Comparison of ENCODE assay signal across 8 cellular contexts in genomic region chr2:64653174-64654062, GRCh38. TPM values are rescaled to one million over a fixed set of nuclear protein-coding genes. Genes with fewer than 3 reads are reported as not detected.
A peak's percentile ranks its signal among the peaks of the same experiment; 100 is the strongest.
DNase-seq lines count a peak whose midpoint lies in the region; ATAC-seq, FAIRE-seq and TF ChIP-seq lines count a peak whose summit lies in the region.

SERTAD2 (minus strand) TSS chr2:64653913; CDS start chr2:64636871, 17,042 bp downstream.

- no peaks in the 10 kb centered on the region; the same call in 1 of the 2 replicates for H4K20me1 ChIP-seq in KMS-11 (ENCODE audit: insufficient read depth)

- no peak for FAIRE-seq in RCC 7860 (lab: Jason Lieb, UNC)

- H3K27ac Mint-ChIP-seq in activated T-cell treated with anti-CD3 and anti-CD28 coated beads, Interleukin-2, amount 50 U/mL, for 72 hours = peak within 1 kb of the TSS; percentile 65
- H3K27ac Mint-ChIP-seq in naive thymus-derived CD8-positive, alpha-beta T cell = peak within 1 kb of the TSS; percentile 82 to 98 (median 94)

- no peaks in the 10 kb centered on the region for H3K36me3 ChIP-seq in KMS-11 (ENCODE audit: insufficient read depth)

- ATAC-seq in GM21619 (IDR thresholded peaks at IDR 0.05; ENCODE audit: unreplicated experiment) = peak; percentile 51
- peak; percentile 86 for ATAC-seq in activated T-cell treated with anti-CD3 and anti-CD28 coated beads, Interleukin-2, amount 50 U/mL, for 72 hours (replicated peaks in 1 of 2)
- peak; percentile 86 to 87 for ATAC-seq in naive thymus-derived CD8-positive, alpha-beta T cell
- ATAC-seq in stimulated activated naive CD8-positive, alpha-beta T cell treated with anti-CD3 and anti-CD28 coated beads, Interleukin-15, Interleukin-2, amounts not matched to agents 100 U/mL and 50 U/mL, for 24 hours = peak; percentile 73

- peaks cover 63% of the 10 kb centered on the region for H3K4me1 ChIP-seq in KMS-11 (ENCODE audit: low read depth, poor library complexity, severe bottlenecking)

- H3K27me3 Mint-ChIP-seq in activated T-cell treated with anti-CD3 and anti-CD28 coated beads, Interleukin-2, amount 50 U/mL, for 72 hours (ENCODE audit: low read depth) = no peaks in the 10 kb centered on the region
- H3K27me3 Mint-ChIP-seq in naive thymus-derived CD8-positive, alpha-beta T cell = no peaks in the 10 kb centered on the region

- peaks cover 0 to 1% of the 10 kb centered on the region in 2 donors for H3K36me3 Mint-ChIP-seq in activated T-cell treated with anti-CD3 and anti-CD28 coated beads, Interleukin-2, amount 50 U/mL, for 72 hours (ENCODE audit: insufficient read depth in 2 of 2)
- H3K36me3 Mint-ChIP-seq in naive thymus-derived CD8-positive, alpha-beta T cell = peaks cover 0 to 4% (median 0%) of the 10 kb centered on the region in 3 donors

- DNase-seq in DMS153 (lab: John Stamatoyannopoulos, UW) (peak; percentile 87), RCC 7860 (ENCODE audit: low spot score) (peak; percentile 72), fibroblast of gingiva (ENCODE audit: low read depth) (peak; percentile 88)
- peak; percentile 88 to 93 for DNase-seq in activated T-cell treated with anti-CD3 and anti-CD28 coated beads, Interleukin-2, amount 50 U/mL, for 72 hours
- peak; percentile 83 to 94 (median 86) for DNase-seq in naive thymus-derived CD8-positive, alpha-beta T cell
- DNase-seq in stimulated activated naive CD8-positive, alpha-beta T cell treated with anti-CD3 and anti-CD28 coated beads, Interleukin-15, Interleukin-2, amounts not matched to agents 100 U/mL and 50 U/mL, for 24 hours = peak; percentile 84

- peak within 1 kb of the TSS; percentile 93 for H3K9ac ChIP-seq in KMS-11

- H3K4me3 ChIP-seq in KMS-11 (IDR thresholded peaks at IDR 0.05; ENCODE audit: insufficient read depth, low read depth, low read length) = peak within 1 kb of the TSS; percentile 96

- H3K4me1 Mint-ChIP-seq in activated T-cell treated with anti-CD3 and anti-CD28 coated beads, Interleukin-2, amount 50 U/mL, for 72 hours (ENCODE audit: low read depth) = peaks cover 85% of the 10 kb centered on the region
- H3K4me1 Mint-ChIP-seq in naive thymus-derived CD8-positive, alpha-beta T cell = peaks cover 38 to 83% (median 76%) of the 10 kb centered on the region in 4 donors

- peak within 1 kb of the TSS; percentile 95 for H3K27ac ChIP-seq in KMS-11

- H2AFZ ChIP-seq in KMS-11 (ENCODE audit: low read depth) = peak within 1 kb of the TSS; percentile 78

- POLR2A ChIA-PET in naive thymus-derived CD8-positive, alpha-beta T cell (lab: Charles Lee) = interaction anchor here (0.6 to 9.8 kb wide), 40 partner anchors 9 to 614 kb away, joined by 3 to 277 read pairs (median 5); partner anchors contain the start of genes AFTPH and CEP68

- peak within 1 kb of the TSS; percentile 86 for H3K4me2 ChIP-seq in KMS-11

- no peaks in the 10 kb centered on the region for H3K27me3 ChIP-seq in KMS-11 (ENCODE audit: insufficient read depth, low read depth)

- peaks cover 48% of the 10 kb centered on the region for H3K79me2 ChIP-seq in KMS-11 (ENCODE audit: insufficient read depth, low read depth)

- no peaks in the 10 kb centered on the region for H3K9me3 Mint-ChIP-seq in activated T-cell treated with anti-CD3 and anti-CD28 coated beads, Interleukin-2, amount 50 U/mL, for 72 hours
- no peaks in the 10 kb centered on the region for H3K9me3 Mint-ChIP-seq in naive thymus-derived CD8-positive, alpha-beta T cell

- TF ChIP-seq CTCF in KMS-11 (conservative IDR thresholded peaks at IDR 0.05; ENCODE audit: low read depth, low read length) = no peak; the same call in 1 of the 2 replicates

- peak within 1 kb of the TSS; percentile 85 to 94 for H3K4me3 Mint-ChIP-seq in activated T-cell treated with anti-CD3 and anti-CD28 coated beads, Interleukin-2, amount 50 U/mL, for 72 hours
- H3K4me3 Mint-ChIP-seq in naive thymus-derived CD8-positive, alpha-beta T cell = peak within 1 kb of the TSS; percentile 85 to 98 (median 92)

RNA-seq across cellular contexts. Expression of gene SERTAD2, which starts in this region (rescaled TPM):
- 10 to 100 TPM; 14.6 to 18.5 TPM for total RNA-seq in activated T-cell treated with anti-CD3 and anti-CD28 coated beads, Interleukin-2, amount 50 U/mL, for 72 hours
- total RNA-seq in naive thymus-derived CD8-positive, alpha-beta T cell = 10 to 100 TPM; 33.0 to 34.5 TPM
- polyA plus RNA-seq in naive thymus-derived CD8-positive, alpha-beta T cell = 1 to 10 TPM; 5.5 to 9.2 (median 6.1) TPM

Comparison
In these comparisons a context has a peak if more than half of its experiments do, and no peak if none do; other contexts are left out.
1. Peak in every context shown above with its lines: DNase-seq, ATAC-seq, H3K4me3 ChIP-seq and H3K27ac ChIP-seq.